In genomic region chr2:99085400-99085799, GRCh38 we compare ENCODE assay signal across 9 cellular contexts. TPM values are rescaled to one million over a fixed set of nuclear protein-coding genes. Genes with fewer than 3 reads are reported as not detected.
DNase-seq lines count a peak whose midpoint lies in the region; ATAC-seq, FAIRE-seq and TF ChIP-seq lines count a peak whose summit lies in the region.
"Had no signal": no experiment of that assay in that cellular context is flagged by ENCODE, and none has a peak within 500 bp of the region (broad histone marks: within the 10 kb centered on the region; RNA-seq: fewer than 3 reads in every experiment).

No MANE protein-coding gene starts in this region.

- H3K4me2 ChIP-seq in K562 (ENCODE audit: insufficient read depth, low read length) = no peak overlapping the region

- POLR2A ChIA-PET in K562 (lab: Yijun Ruan, JAX) = no interaction called here

- CTCF ChIA-PET in K562 (lab: Yijun Ruan, JAX; ENCODE audit: low intra/inter-chr PET ratio) = interaction anchor here (0.7 to 1.4 kb wide), 4 partner anchors 93 to 1176 kb away, joined by 3 to 4 read pairs (median 3); no protein-coding TSS in a partner anchor

- no peaks in the 10 kb centered on the region for H4K20me1 ChIP-seq in K562 (replicated peaks; ENCODE audit: control insufficient read depth, insufficient read depth, low read length)

- peaks cover 2% of the 10 kb centered on the region for H3K4me1 Mint-ChIP-seq in activated CD4-positive, alpha-beta T cell treated with anti-CD3 and anti-CD28 coated beads, Interleukin-2, amount 10 ng/mL, durations not matched to agents 24 days and 14 days
- H3K4me1 Mint-ChIP-seq in osteocyte (ENCODE audit: unreplicated experiment) = no peaks in the 10 kb centered on the region

- WGBS in K562 (ENCODE audit: insufficient coverage, low coverage, missing lambda C conversion rate) = 13% methylated on average over 2 of the region's 2 CpGs

- H3K4me1 ChIP-seq in K562 (replicated peaks in 1 of 2; ENCODE audit: control insufficient read depth in 2 of 2, insufficient read depth in 2 of 2, low read length in 2 of 2) = no peaks in the 10 kb centered on the region
- H3K4me1 ChIP-seq: SJSA1 had no signal

- BruUV-seq in K562 (replicated peaks; lab: Mats Ljungman, UMichigan) = no TSS peak

- no peaks in the 10 kb centered on the region for H3K9me1 ChIP-seq in K562 (ENCODE audit: control insufficient read depth, insufficient read depth, low read length)

- H3K36me3 Mint-ChIP-seq in activated CD4-positive, alpha-beta T cell treated with anti-CD3 and anti-CD28 coated beads, Interleukin-2, amount 10 ng/mL, durations not matched to agents 24 days and 14 days (ENCODE audit: low read depth) = no peaks in the 10 kb centered on the region
- no peaks in the 10 kb centered on the region for H3K36me3 Mint-ChIP-seq in osteocyte (ENCODE audit: unreplicated experiment)

- no peak for TF ChIP-seq EP300 in K562 (IDR thresholded peaks at IDR 0.05; ENCODE audit: low read length)

- H3K27ac ChIP-seq in K562 (ENCODE audit: extremely low read depth, low read depth, low read length) = no peak overlapping the region
- H3K27ac ChIP-seq: SJSA1 had no signal

- H3K79me2 ChIP-seq in K562 (ENCODE audit: control insufficient read depth, insufficient read depth, low read length) = no peaks in the 10 kb centered on the region

- no peak overlapping the region for H3K4me3 Mint-ChIP-seq in activated CD4-positive, alpha-beta T cell treated with anti-CD3 and anti-CD28 coated beads, Interleukin-2, amount 10 ng/mL, durations not matched to agents 24 days and 14 days
- no peak overlapping the region for H3K4me3 Mint-ChIP-seq in osteocyte (ENCODE audit: unreplicated experiment)

- peaks cover 31% of the 10 kb centered on the region for H3K27me3 Mint-ChIP-seq in activated CD4-positive, alpha-beta T cell treated with anti-CD3 and anti-CD28 coated beads, Interleukin-2, amount 10 ng/mL, durations not matched to agents 24 days and 14 days
- H3K27me3 Mint-ChIP-seq in osteocyte (ENCODE audit: unreplicated experiment) = peaks cover 62% of the 10 kb centered on the region

- no peak overlapping the region for H3K27ac Mint-ChIP-seq in activated CD4-positive, alpha-beta T cell treated with anti-CD3 and anti-CD28 coated beads, Interleukin-2, amount 10 ng/mL, durations not matched to agents 24 days and 14 days
- no peak overlapping the region for H3K27ac Mint-ChIP-seq in osteocyte (ENCODE audit: unreplicated experiment)

- in situ Hi-C loops in K562 (cut with MboI) = no loop called here

- TF ChIP-seq POLR2A in K562 (conservative IDR thresholded peaks at IDR 0.05) = no peak

- H3K27me3 ChIP-seq in MG63 = peaks cover 8% of the 10 kb centered on the region
- H3K27me3 ChIP-seq in K562 (ENCODE audit: control insufficient read depth in 2 of 2, insufficient read depth in 2 of 2, low read length in 2 of 2) = peaks cover 0 to 5% of the 10 kb centered on the region in 2 experiments; a peak in 1 of 5 replicates
- H3K27me3 ChIP-seq: SJSA1 had no signal

- no peak for FAIRE-seq in K562 (lab: Jason Lieb, UNC)

- H3K9me3 Mint-ChIP-seq in activated CD4-positive, alpha-beta T cell treated with anti-CD3 and anti-CD28 coated beads, Interleukin-2, amount 10 ng/mL, durations not matched to agents 24 days and 14 days = no peaks in the 10 kb centered on the region
- no peaks in the 10 kb centered on the region for H3K9me3 Mint-ChIP-seq in osteocyte (ENCODE audit: unreplicated experiment)

- H3K36me3 ChIP-seq in MG63 = no peaks in the 10 kb centered on the region
- H3K36me3 ChIP-seq in K562 (ENCODE audit: control insufficient read depth, insufficient read depth, low read length) = no peaks in the 10 kb centered on the region
- H3K36me3 ChIP-seq: SJSA1 had no signal

- DNase-seq in activated CD4-positive, alpha-beta T cell treated with anti-CD3 and anti-CD28 coated beads for 48 hours = peak; percentile 15
- no peak for DNase-seq in activated CD4-positive, alpha-beta T cell treated with anti-CD3 and anti-CD28 coated beads, Interleukin-2, amount 10 ng/mL, durations not matched to agents 24 days and 14 days
- DNase-seq in MG63 = peak; percentile 3
- DNase-seq in K562 (ENCODE audit: extremely low read depth in 1 of 4, low spot score in 3 of 4) = peak in 1 of 4 experiments; percentile 33
- DNase-seq in osteocyte (ENCODE audit: extremely low spot score, unreplicated experiment) = no peak
- DNase-seq in NCI-H2029 (lab: John Stamatoyannopoulos, UW) = no peak
- no peak for DNase-seq in NCI-H1436 treated with DMSO at 0.1 percent for 48 hours (lab: John Stamatoyannopoulos, UW)
- DNase-seq in GOT3 (lab: John Stamatoyannopoulos, UW) = no peak

- no peak overlapping the region for H2AFZ ChIP-seq in K562 (ENCODE audit: low read depth, low read length)

- H3K4me3 ChIP-seq in MG63 = no peak overlapping the region
- no peak overlapping the region for H3K4me3 ChIP-seq in K562
- H3K4me3 ChIP-seq: SJSA1 had no signal

- intact Hi-C loops in activated CD4-positive, alpha-beta T cell treated with anti-CD3 and anti-CD28 coated beads, Interleukin-2, amount 10 ng/mL, durations not matched to agents 24 days and 14 days (cut with micrococcal nuclease) = loop anchor here (5.0 kb wide), 1 partner anchor 92 kb away; no protein-coding TSS in a partner anchor
- intact Hi-C loops in K562 (cut with micrococcal nuclease) = loop anchor here (5.0 to 10.0 kb wide), 3 partner anchors 92 to 469 kb away; partner anchors contain the start of gene REV1

- H3K9me3 ChIP-seq in MG63 (no peaks in the 10 kb centered on the region), K562 (replicated peaks; ENCODE audit: control insufficient read depth, insufficient read depth, low read depth, low read length) (no peaks in the 10 kb centered on the region)
- H3K9me3 ChIP-seq: SJSA1 had no signal

- ATAC-seq in K562 = peak; percentile 66; the same call in 2 of the 3 replicates

- no peak overlapping the region for H3K9ac ChIP-seq in K562 (ENCODE audit: insufficient read depth in 1 of 2, low read depth in 2 of 2, low read length in 2 of 2)

- TF ChIP-seq RAD21 in K562 (CRISPR knock-in tag; conservative IDR thresholded peaks at IDR 0.05 in 1 of 2, IDR thresholded peaks at IDR 0.05 in 1 of 2) = no peak

- TF ChIP-seq CTCF in K562 (IDR thresholded peaks at IDR 0.05 in 2 of 3, conservative IDR thresholded peaks at IDR 0.05 in 1 of 3; ENCODE audit: insufficient read depth in 2 of 3, low read depth in 1 of 3, low read length in 3 of 3) (peak in 2 of 3 experiments; percentile 31 to 39; a peak in 4 of 6 replicates), osteocyte (IDR thresholded peaks at IDR 0.05) (peak; percentile 50)

RNA-seq across cellular contexts. Expression of gene C2orf15, which starts 56.1 kb away (rescaled TPM):
- 0.26 and 0.40 TPM in 2 replicates for total RNA-seq in activated CD4-positive, alpha-beta T cell treated with anti-CD3 and anti-CD28 coated beads, Interleukin-2, amount 10 ng/mL, durations not matched to agents 24 days and 14 days
- total RNA-seq in MG63 (2014; rRNA removed; shearing (Covaris generic); ENCODE audit: low replicate concordance) = not detected in 2 replicates
- total RNA-seq in K562 (2011; cell fraction: chromatin; rRNA removed; ENCODE audit: low replicate concordance) = not detected in 2 replicates
- not detected in 2 replicates for total RNA-seq in K562 (2011; cell fraction: nucleolus; rRNA removed)
- total RNA-seq in K562 (2011; cell fraction: nucleoplasm; rRNA removed) = not detected in 2 replicates
- total RNA-seq in K562 (2014; rRNA removed) = 0.27 TPM in 1 of 2 replicates, not detected in the other
- 0.11 TPM in 1 of 2 replicates, not detected in the other for total RNA-seq in K562 (2014; rRNA removed; fragmentation: Illumina TruSeq; extraction: Trizol)
- total RNA-seq in K562 (2015; rRNA removed; fragmentation: Illumina TruSeq; extraction: Trizol) = 0.11 and 0.22 TPM in 2 replicates
- total RNA-seq in K562 (2021) = 0.16 and 0.18 TPM in 2 replicates
- 0.25 TPM in 1 of 2 replicates, not detected in the other for polyA plus RNA-seq in K562 (2011; rRNA removed)
- 0.09 TPM in 1 of 2 replicates, not detected in the other for polyA plus RNA-seq in K562 (2011; cell fraction: cytosol; rRNA removed)
- polyA plus RNA-seq in K562 (2011; cell fraction: nucleus; rRNA removed) = not detected in 2 replicates
- 0.17 and 0.18 TPM in 2 replicates for polyA plus RNA-seq in K562 (2012)
- 0.15 TPM in 1 of 2 replicates, not detected in the other for polyA plus RNA-seq in K562 (2014; fragmentation: Illumina TruSeq; extraction: Trizol)
- under 1 TPM; 0.04 to 0.06 TPM for polyA plus RNA-seq in K562 (2014; fragmentation: Nextera tagmentation; extraction: Ambion mirVana)
- not detected in 2 replicates for polyA plus RNA-seq in K562 (2014; rRNA removed)
- polyA minus RNA-seq in K562 (2011; rRNA and poly(A)+ RNA removed) = not detected in 2 replicates
- polyA minus RNA-seq in K562 (2011; cell fraction: cytosol; rRNA and poly(A)+ RNA removed) = not detected in 2 replicates
- not detected in 2 replicates for polyA minus RNA-seq in K562 (2011; cell fraction: nucleus; rRNA and poly(A)+ RNA removed)
- 0.26 TPM in 1 of 2 replicates, not detected in the other for total RNA-seq in osteocyte
- total RNA-seq: SJSA1 had no signal

Comparison
In these comparisons a context has a peak if more than half of its experiments do, and no peak if none do; other contexts are left out.
1. DNase-seq: peak in activated CD4-positive, alpha-beta T cell treated with anti-CD3 and anti-CD28 coated beads for 48 hours (single experiment) and MG63 (single experiment); none in activated CD4-positive, alpha-beta T cell treated with anti-CD3 and anti-CD28 coated beads, Interleukin-2, amount 10 ng/mL, durations not matched to agents 24 days and 14 days (single experiment), osteocyte (single experiment), NCI-H2029 (single experiment), NCI-H1436 treated with DMSO at 0.1 percent for 48 hours (single experiment) and GOT3 (single experiment).